Comparison of ENCODE assay signal across 19 cellular contexts in the genomic region with DNA sequence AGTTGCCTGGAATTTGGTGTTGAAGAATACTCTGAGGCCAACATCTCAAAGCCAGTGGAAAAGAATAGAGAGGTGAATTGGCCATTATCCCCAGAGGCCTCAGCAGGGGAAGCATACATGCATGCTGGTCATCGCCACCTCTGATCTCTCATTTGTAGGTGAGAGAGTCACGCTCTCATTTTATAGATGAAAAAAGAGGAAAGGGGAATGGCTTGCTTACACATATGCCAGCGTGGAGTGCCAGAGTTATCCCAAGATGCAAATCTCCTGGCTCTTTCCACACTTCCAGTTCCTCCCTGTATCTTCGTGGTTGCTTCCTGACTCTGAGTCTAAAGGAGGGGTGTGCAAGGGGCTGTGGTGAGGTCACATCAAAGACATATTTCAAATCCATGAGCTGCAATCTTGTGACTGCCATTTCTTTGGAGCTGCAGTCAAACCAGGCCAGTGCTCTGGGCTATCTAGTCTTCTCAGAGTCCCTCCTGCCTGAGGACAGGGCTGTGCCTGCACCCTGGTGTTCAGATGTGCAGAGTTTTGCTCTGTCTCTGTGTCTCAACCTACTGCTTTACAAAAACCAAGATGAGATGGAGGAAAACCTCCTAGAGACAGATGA.
A peak's percentile ranks its signal among the peaks of the same experiment; 100 is the strongest.
DNase-seq lines count a peak whose midpoint lies in the region; ATAC-seq and TF ChIP-seq lines count a peak whose summit lies in the region.
"Had no signal": no experiment of that assay in that cellular context is flagged by ENCODE, and none has a peak within 500 bp of the region (broad histone marks: within the 10 kb centered on the region; RNA-seq: fewer than 3 reads in every experiment).

No MANE protein-coding gene starts in this region.

- H3K9me3 ChIP-seq in endodermal cell (ENCODE audit: control insufficient read depth, low read length): peaks cover 5% of the 10 kb centered on the region
- no peaks in the 10 kb centered on the region for H3K9me3 ChIP-seq in CD4-positive, alpha-beta memory T cell (ENCODE audit: control insufficient read depth in 1 of 2, low read length in 2 of 2)
- H3K9me3 ChIP-seq: HAP-1 had no signal

- no peak overlapping the region for H3K4me3 Mint-ChIP-seq in endodermal cell
- no peak overlapping the region for H3K4me3 Mint-ChIP-seq in neural crest cell
- H3K4me3 Mint-ChIP-seq in CD4-positive, alpha-beta memory T cell: no peak overlapping the region
- H3K4me3 Mint-ChIP-seq: B cell; CD14-positive monocyte; CD4-positive, alpha-beta T cell; GM23338; HFFc6 had no signal

- POLR2A ChIA-PET in CD4-positive, alpha-beta memory T cell (lab: Charles Lee; ENCODE audit: partially characterized antibody): no interaction called here

- H3K27me3 Mint-ChIP-seq in endodermal cell (ENCODE audit: insufficient read depth) (peaks cover 4% of the 10 kb centered on the region), neural crest cell (ENCODE audit: low read depth) (no peaks in the 10 kb centered on the region)
- H3K27me3 Mint-ChIP-seq in CD4-positive, alpha-beta memory T cell: no peaks in the 10 kb centered on the region
- H3K27me3 Mint-ChIP-seq: CD4-positive, alpha-beta T cell had no signal

- peaks cover 22% of the 10 kb centered on the region for H3K4me1 Mint-ChIP-seq in endodermal cell
- peaks cover 24% of the 10 kb centered on the region for H3K4me1 Mint-ChIP-seq in neural crest cell
- no peaks in the 10 kb centered on the region for H3K4me1 Mint-ChIP-seq in CD4-positive, alpha-beta memory T cell
- H3K4me1 Mint-ChIP-seq: B cell, CD14-positive monocyte had no signal

- H3K9ac ChIP-seq in endodermal cell (ENCODE audit: extremely low read depth, low read length, poor library complexity, severe bottlenecking): no peak overlapping the region
- H3K9ac ChIP-seq: BLaER1 treated with 17β-estradiol and CSF1 and Interleukin-3, amounts not matched to agents 10 nM and 100 nM had no signal

- intact Hi-C loops in CD4-positive, alpha-beta memory T cell (cut with micrococcal nuclease): no loop called here

- H3K9me3 Mint-ChIP-seq in endodermal cell: peaks cover 3% of the 10 kb centered on the region
- peaks cover 3% of the 10 kb centered on the region for H3K9me3 Mint-ChIP-seq in neural crest cell
- H3K9me3 Mint-ChIP-seq in CD4-positive, alpha-beta memory T cell: peaks cover 0 to 9% (median 0%) of the 10 kb centered on the region in 8 donors
- H3K9me3 Mint-ChIP-seq: CD4-positive, alpha-beta T cell had no signal

- WGBS in endodermal cell (ENCODE audit: insufficient coverage in 1 of 2, insufficient read length in 1 of 2), 2 experiments: 97 to 100% methylated on average over 1 to 4 of the region's 4 CpGs

- no peaks in the 10 kb centered on the region for H3K27me3 ChIP-seq in endodermal cell (ENCODE audit: control insufficient read depth, insufficient read depth, low read length, poor library complexity, severe bottlenecking)
- H3K27me3 ChIP-seq in CD4-positive, alpha-beta memory T cell (ENCODE audit: insufficient read depth, low read length): no peaks in the 10 kb centered on the region
- H3K27me3 ChIP-seq: BLaER1 treated with 17β-estradiol and CSF1 and Interleukin-3, amounts not matched to agents 10 nM and 100 nM had no signal

- CTCF ChIA-PET in CD4-positive, alpha-beta memory T cell (lab: Charles Lee; ENCODE audit: partially characterized antibody): no interaction called here

- DNase-seq in coronary artery (ENCODE audit: low spot score): peak; percentile 12
- peak; percentile 26 for DNase-seq in endodermal cell
- DNase-seq in neural crest cell (ENCODE audit: low read depth, low spot score): no peak
- DNase-seq in SK-N-DZ (ENCODE audit: low spot score): no peak
- no peak for DNase-seq in NCI-H1436 treated with DMSO at 0.1 percent for 48 hours (lab: John Stamatoyannopoulos, UW)
- no peak for DNase-seq in CD4-positive, alpha-beta memory T cell
- DNase-seq: Calu3; CD4-positive, alpha-beta T cell; COR-L47; DMS53; DMS79 treated with DMSO at 0.1 percent for 48 hours; GF-D8; HFFc6 had no signal

- H3K4me3 ChIP-seq in coronary artery (no peak overlapping the region), endodermal cell (ENCODE audit: low read length) (no peak overlapping the region)
- H3K4me3 ChIP-seq in CD4-positive, alpha-beta memory T cell (ENCODE audit: low read length in 2 of 2): no peak overlapping the region
- H3K4me3 ChIP-seq: BLaER1 treated with 17β-estradiol and CSF1 and Interleukin-3, amounts not matched to agents 10 nM and 100 nM; GM23338; HAP-1 had no signal

- H3K36me3 ChIP-seq in endodermal cell (ENCODE audit: control insufficient read depth, insufficient read depth, low read length): no peaks in the 10 kb centered on the region
- H3K36me3 ChIP-seq in CD4-positive, alpha-beta memory T cell (ENCODE audit: insufficient read depth, low read length): no peaks in the 10 kb centered on the region
- H3K36me3 ChIP-seq: BLaER1 treated with 17β-estradiol and CSF1 and Interleukin-3, amounts not matched to agents 10 nM and 100 nM; HAP-1 had no signal

- H3K36me3 Mint-ChIP-seq in endodermal cell (ENCODE audit: low read depth) (no peaks in the 10 kb centered on the region), neural crest cell (ENCODE audit: low read depth) (no peaks in the 10 kb centered on the region)
- H3K36me3 Mint-ChIP-seq in CD4-positive, alpha-beta memory T cell: no peaks in the 10 kb centered on the region
- H3K36me3 Mint-ChIP-seq: CD14-positive monocyte had no signal

- no peak for TF ChIP-seq CTCF in coronary artery (IDR thresholded peaks at IDR 0.05)
- TF ChIP-seq CTCF in endodermal cell (conservative IDR thresholded peaks at IDR 0.05): no peak
- no peak for TF ChIP-seq CTCF in neural crest cell (conservative IDR thresholded peaks at IDR 0.05)

- H3K27ac Mint-ChIP-seq in endodermal cell: no peak overlapping the region
- peak overlapping the region; percentile 54 for H3K27ac Mint-ChIP-seq in neural crest cell (ENCODE audit: unreplicated experiment)
- H3K27ac Mint-ChIP-seq in CD4-positive, alpha-beta memory T cell: no peak overlapping the region
- H3K27ac Mint-ChIP-seq: B cell; CD14-positive monocyte; CD4-positive, alpha-beta T cell; GM23338; HFFc6 had no signal

- H3K4me1 ChIP-seq in endodermal cell (ENCODE audit: control insufficient read depth, insufficient read depth, low read length): no peaks in the 10 kb centered on the region
- H3K4me1 ChIP-seq in CD4-positive, alpha-beta memory T cell (ENCODE audit: insufficient read depth, low read length): no peaks in the 10 kb centered on the region
- H3K4me1 ChIP-seq: BLaER1 treated with 17β-estradiol and CSF1 and Interleukin-3, amounts not matched to agents 10 nM and 100 nM had no signal

- H3K27ac ChIP-seq in coronary artery (no peak overlapping the region), endodermal cell (ENCODE audit: low read depth, low read length) (no peak overlapping the region)
- no peak overlapping the region for H3K27ac ChIP-seq in CD4-positive, alpha-beta memory T cell (ENCODE audit: low read depth, low read length)
- H3K27ac ChIP-seq: BLaER1 treated with 17β-estradiol and CSF1 and Interleukin-3, amounts not matched to agents 10 nM and 100 nM had no signal

- ATAC-seq in HG03280 (IDR thresholded peaks at IDR 0.05; ENCODE audit: unreplicated experiment): no peak
- ATAC-seq: GM23338 had no signal

Comparison
In these comparisons a context has a peak if more than half of its experiments do, and no peak if none do; other contexts are left out.
1. DNase-seq: peak in coronary artery (single experiment) and endodermal cell (single experiment); none in neural crest cell (single experiment), SK-N-DZ (single experiment), NCI-H1436 treated with DMSO at 0.1 percent for 48 hours (single experiment) and CD4-positive, alpha-beta memory T cell (0 of 5).